17 cellular contexts compared by ENCODE assay signal in genomic region chr6:57198926-57199636, GRCh38. TPM values are rescaled to one million over a fixed set of nuclear protein-coding genes. Genes with fewer than 3 reads are reported as not detected.
A peak's percentile ranks its signal among the peaks of the same experiment; 100 is the strongest.
DNase-seq lines count a peak whose midpoint lies in the region; ATAC-seq, FAIRE-seq and TF ChIP-seq lines count a peak whose summit lies in the region.
"Had no signal": no experiment of that assay in that cellular context is flagged by ENCODE, and none has a peak within 500 bp of the region (broad histone marks: within the 10 kb centered on the region; RNA-seq: fewer than 3 reads in every experiment).

No MANE protein-coding gene starts in this region.

- WGBS in GM12878 (ENCODE audit: insufficient coverage, insufficient replicate concordance, low lambda C conversion rate, missing lambda C conversion rate) = 81% methylated on average over 6 of the region's 6 CpGs

- H3K36me3 Mint-ChIP-seq in HFFc6 (ENCODE audit: low read depth) = peaks cover 30% of the 10 kb centered on the region; the same call in 1 of the 2 replicates
- H3K36me3 Mint-ChIP-seq in mesothelial cell of epicardium = peaks cover 3% of the 10 kb centered on the region

- CTCF ChIA-PET in AG04450 (lab: Charles Lee) = interaction anchor here (0.7 to 1.6 kb wide), 2 partner anchors 59 to 117 kb away, joined by 4 read pairs; no protein-coding TSS in a partner anchor
- CTCF ChIA-PET in GM12878 (lab: Yijun Ruan, JAX) = interaction anchor here (1.5 kb wide), 1 partner anchor 13 kb away, joined by 5 read pairs; no protein-coding TSS in a partner anchor

- no peaks in the 10 kb centered on the region; a peak in 1 of 4 replicates for H3K36me3 ChIP-seq in GM12878 (ENCODE audit: control insufficient read depth in 2 of 2, insufficient read depth in 2 of 2, low read length in 1 of 2)

- no peaks in the 10 kb centered on the region for H3K9me3 Mint-ChIP-seq in HFFc6
- no peaks in the 10 kb centered on the region for H3K9me3 Mint-ChIP-seq in mesothelial cell of epicardium
- H3K9me3 Mint-ChIP-seq: brain had no signal

- no peaks in the 10 kb centered on the region for H4K20me1 ChIP-seq in GM12878 (ENCODE audit: control insufficient read depth, insufficient read depth)

- DNase-seq in AG04450 (ENCODE audit: low read depth, low spot score) (no peak), HFFc6 (no peak), GM12878 (ENCODE audit: low read depth, low spot score) (no peak), mesothelial cell of epicardium (ENCODE audit: low spot score in 2 of 2, unreplicated experiment in 2 of 2) (no peak), germinal center (ENCODE audit: low spot score) (no peak), NCI-H526 treated with DMSO at 0.1 percent for 48 hours (lab: John Stamatoyannopoulos, UW) (no peak), DMS153 (lab: John Stamatoyannopoulos, UW) (no peak)
- DNase-seq in stimulated activated CD4-positive, alpha-beta T cell treated with anti-CD3 and anti-CD28 coated beads, Interleukin-4, amount 100 ng/mL, for 24 hours = no peak
- DNase-seq: activated CD8-positive, alpha-beta memory T cell treated with anti-CD3 and anti-CD28 coated beads, Interleukin-2, amount 10 ng/mL, durations not matched to agents 7 days and 5 days; activated naive CD4-positive, alpha-beta T cell treated with Interleukin-2 at 50 U/mL for 16 hours; effector CD4-positive, alpha-beta T cell; MM.1S; NCI-H2081 treated with DMSO at 0.1 percent for 48 hours; nucleus accumbens; small intestine; stimulated activated naive CD8-positive, alpha-beta T cell treated with anti-CD3 and anti-CD28 coated beads, Interleukin-15, Interleukin-2, amounts not matched to agents 100 U/mL and 50 U/mL, for 24 hours had no signal

- H3K4me3 ChIP-seq in AG04450 (ENCODE audit: low read depth, low read length) (no peak overlapping the region), GM12878 (no peak overlapping the region)

- SMC1A ChIA-PET in GM12878 (lab: Charles Lee; ENCODE audit: uncharacterized antibody, unreplicated experiment) = interaction anchor here (0.5 to 1.0 kb wide), 5 partner anchors 8 to 207 kb away, joined by 3 to 6 read pairs (median 3); no protein-coding TSS in a partner anchor

- peaks cover 34% of the 10 kb centered on the region for H3K4me1 Mint-ChIP-seq in HFFc6 (ENCODE audit: low read depth)
- peaks cover 8% of the 10 kb centered on the region for H3K4me1 Mint-ChIP-seq in mesothelial cell of epicardium
- H3K4me1 Mint-ChIP-seq: activated CD8-positive, alpha-beta memory T cell treated with anti-CD3 and anti-CD28 coated beads, Interleukin-2, amount 10 ng/mL, durations not matched to agents 7 days and 5 days had no signal

- H3K27me3 Mint-ChIP-seq in HFFc6 (ENCODE audit: insufficient read depth) = no peaks in the 10 kb centered on the region
- no peaks in the 10 kb centered on the region for H3K27me3 Mint-ChIP-seq in mesothelial cell of epicardium (ENCODE audit: low read depth)
- H3K27me3 Mint-ChIP-seq: activated CD8-positive, alpha-beta memory T cell treated with anti-CD3 and anti-CD28 coated beads, Interleukin-2, amount 10 ng/mL, durations not matched to agents 7 days and 5 days; brain had no signal

- H3K4me1 ChIP-seq in GM12878 (ENCODE audit: control insufficient read depth, insufficient read depth, low read length) = no peaks in the 10 kb centered on the region

- RAD21 ChIA-PET in GM12878 (lab: Charles Lee; ENCODE audit: unreplicated experiment) = interaction anchor here (1.2 kb wide), 1 partner anchor 8 kb away, joined by 3 read pairs; no protein-coding TSS in a partner anchor

- H3K27me3 ChIP-seq in AG04450 (ENCODE audit: control insufficient read depth, insufficient read depth, low read length) (no peaks in the 10 kb centered on the region), GM12878 (replicated peaks in 1 of 2; ENCODE audit: control insufficient read depth in 2 of 2, insufficient read depth in 2 of 2, low read length in 1 of 2) (no peaks in the 10 kb centered on the region)

- H3K4me3 Mint-ChIP-seq in HFFc6 (no peak overlapping the region), mesothelial cell of epicardium (no peak overlapping the region)
- H3K4me3 Mint-ChIP-seq: activated CD8-positive, alpha-beta memory T cell treated with anti-CD3 and anti-CD28 coated beads, Interleukin-2, amount 10 ng/mL, durations not matched to agents 7 days and 5 days; brain had no signal

- POLR2A ChIA-PET in AG04450 (lab: Yijun Ruan, JAX) = interaction anchor here (0.9 to 1.3 kb wide), 2 partner anchors 23 to 116 kb away, joined by 3 to 4 read pairs; partner anchors contain the start of gene RAB23
- POLR2A ChIA-PET in GM12878 (lab: Charles Lee) = interaction anchor here (0.6 to 1.0 kb wide), 2 partner anchors 9 to 14 kb away, joined by 3 to 4 read pairs; no protein-coding TSS in a partner anchor

- H2AFZ ChIP-seq in GM12878 (ENCODE audit: control insufficient read depth, low read depth, low read length) = no peak overlapping the region

- no peak overlapping the region for H3K9ac ChIP-seq in GM12878 (ENCODE audit: control insufficient read depth, insufficient read depth, low read length)

- no peak overlapping the region for H3K4me2 ChIP-seq in GM12878 (ENCODE audit: control insufficient read depth, insufficient read depth)

- no peak for TF ChIP-seq EP300 in GM12878 (IDR thresholded peaks at IDR 0.05; ENCODE audit: borderline replicate concordance in 1 of 2, control insufficient read depth in 1 of 2, low read depth in 2 of 2, low read length in 2 of 2)

- H3K9me3 ChIP-seq in AG04450 (ENCODE audit: control insufficient read depth, insufficient read depth, low read length) (no peaks in the 10 kb centered on the region), GM12878 (replicated peaks; ENCODE audit: control insufficient read depth, insufficient read depth, low read length) (no peaks in the 10 kb centered on the region)

- TF ChIP-seq RAD21 in GM12878 (IDR thresholded peaks at IDR 0.05; ENCODE audit: insufficient read depth, low read depth, low read length) = no peak

- H3K27ac Mint-ChIP-seq in HFFc6 (peak overlapping the region; percentile 27; the same call in 1 of the 2 replicates), mesothelial cell of epicardium (peak overlapping the region; percentile 30)
- H3K27ac Mint-ChIP-seq: activated CD8-positive, alpha-beta memory T cell treated with anti-CD3 and anti-CD28 coated beads, Interleukin-2, amount 10 ng/mL, durations not matched to agents 7 days and 5 days had no signal

- in situ Hi-C loops in GM12878 (cut with MboI) = no loop called here

- no TSS peak for BruUV-seq in GM12878 (replicated peaks; lab: Mats Ljungman, UMichigan)

- H3K27ac ChIP-seq in AG04450 (ENCODE audit: low read depth, low read length) (peak overlapping the region; percentile 33), GM12878 (ENCODE audit: control insufficient read depth, insufficient read depth) (no peak overlapping the region)

- intact Hi-C loops in GM12878 (cut with micrococcal nuclease; ENCODE audit: unreplicated experiment) = no loop called here

- peak; percentile 17; the same call in 1 of the 3 replicates for ATAC-seq in GM12878
- ATAC-seq: activated CD8-positive, alpha-beta memory T cell treated with anti-CD3 and anti-CD28 coated beads, Interleukin-2, amount 10 ng/mL, durations not matched to agents 7 days and 5 days; stimulated activated naive CD8-positive, alpha-beta T cell treated with anti-CD3 and anti-CD28 coated beads, Interleukin-15, Interleukin-2, amounts not matched to agents 100 U/mL and 50 U/mL, for 24 hours had no signal

- no peak for FAIRE-seq in GM12878 (lab: Jason Lieb, UNC)
- FAIRE-seq: small intestine had no signal

- H3K79me2 ChIP-seq in GM12878 (ENCODE audit: control insufficient read depth, insufficient read depth, low read length) = no peaks in the 10 kb centered on the region

- no peak for TF ChIP-seq POLR2A in GM12878 (IDR thresholded peaks at IDR 0.05; ENCODE audit: low read depth, low read length)

- TF ChIP-seq CTCF in AG04450 (IDR thresholded peaks at IDR 0.05; ENCODE audit: low read depth, low read length) (no peak), HFFc6 (IDR thresholded peaks at IDR 0.05) (no peak), GM12878 (IDR thresholded peaks at IDR 0.05 in 2 of 3, conservative IDR thresholded peaks at IDR 0.05 in 1 of 3; ENCODE audit: control insufficient read depth in 2 of 3, extremely low read depth in 1 of 3, insufficient read depth in 1 of 3, low read depth in 3 of 3, low read length in 3 of 3) (no peak), mesothelial cell of epicardium (IDR thresholded peaks at IDR 0.05; ENCODE audit: unreplicated experiment) (no peak)

RNA-seq across cellular contexts. Expression of gene RAB23, which starts 23.0 kb away (rescaled TPM):
- polyA plus RNA-seq in AG04450 (2011; rRNA removed) (45.2 and 62.1 TPM in 2 replicates), GM12878 (2011; rRNA removed) (6.0 and 10.0 TPM in 2 replicates), GM12878 (2014; fragmentation: Illumina TruSeq; extraction: Trizol) (4.9 and 8.0 TPM in 2 replicates), GM12878 (2014; fragmentation: Nextera tagmentation; extraction: Ambion mirVana) (1 to 10 TPM in 1 of 2 experiments, under 1 TPM in 1; 0.80 to 1.3 TPM), GM12878 (2014; rRNA removed) (2.3 and 3.0 TPM in 2 replicates), GM12878 (2016; fragmentation: Nextera tagmentation; extraction: Ambion mirVana) (1 to 10 TPM; 2.8 to 3.0 TPM)
- polyA minus RNA-seq in AG04450 (2011; rRNA and poly(A)+ RNA removed) = 13.1 and 27.5 TPM in 2 replicates
- 10 to 100 TPM; 23.1 to 30.3 (median 28.9) TPM for total RNA-seq in HFFc6 (2021; fragmentation: NEBNext Ultra II Directional; extraction: Animal tissue kit (Norgen Biotek cat#: 25700))
- total RNA-seq in GM12878 (2013; cell fraction: nucleolus; rRNA removed) = 4.0 and 4.5 TPM in 2 replicates
- total RNA-seq in GM12878 (2014; rRNA removed) (4.0 and 4.5 TPM in 2 replicates), GM12878 (2014; rRNA removed; fragmentation: Illumina TruSeq; extraction: Trizol) (4.7 and 4.9 TPM in 2 replicates), GM12878 (2021) (3.2 and 3.6 TPM in 2 replicates), mesothelial cell of epicardium (15.2 to 16.8 TPM (median 16.1 TPM) in 3 replicates)
- polyA plus RNA-seq in GM12878 (2011; ENCODE audit: low read depth) = 0.38 TPM
- 1.4 and 2.0 TPM in 2 replicates for polyA plus RNA-seq in GM12878 (2011; cell fraction: cytosol; rRNA removed)
- polyA plus RNA-seq in GM12878 (2011; cell fraction: nucleus; rRNA removed) = 2.3 and 2.7 TPM in 2 replicates
- 0.66 and 1.7 TPM in 2 replicates for polyA plus RNA-seq in GM12878 (2012)
- polyA minus RNA-seq in GM12878 (2011; rRNA and poly(A)+ RNA removed) = 2.4 and 3.7 TPM in 2 replicates
- 1.9 and 3.0 TPM in 2 replicates for polyA minus RNA-seq in GM12878 (2011; cell fraction: cytosol; rRNA and poly(A)+ RNA removed)
- 1.8 and 3.4 TPM in 2 replicates for polyA minus RNA-seq in GM12878 (2011; cell fraction: nucleus; rRNA and poly(A)+ RNA removed)

RNA-seq across cellular contexts. Expression of gene BAG2, which starts 27.0 kb away (rescaled TPM):
- polyA plus RNA-seq in AG04450 (2011; rRNA removed) (29.0 and 43.4 TPM in 2 replicates), GM12878 (2011; rRNA removed) (8.3 and 11.5 TPM in 2 replicates), GM12878 (2014; fragmentation: Illumina TruSeq; extraction: Trizol) (8.8 and 10.1 TPM in 2 replicates), GM12878 (2014; fragmentation: Nextera tagmentation; extraction: Ambion mirVana) (10 to 100 TPM in 1 of 2 experiments, 1 to 10 TPM in 1; 8.9 to 10.8 TPM), GM12878 (2014; rRNA removed) (7.1 and 7.7 TPM in 2 replicates), GM12878 (2016; fragmentation: Nextera tagmentation; extraction: Ambion mirVana) (10 to 100 TPM; 16.1 to 17.6 TPM)
- polyA minus RNA-seq in AG04450 (2011; rRNA and poly(A)+ RNA removed) = 11.1 and 20.5 TPM in 2 replicates
- total RNA-seq in HFFc6 (2021; fragmentation: NEBNext Ultra II Directional; extraction: Animal tissue kit (Norgen Biotek cat#: 25700)) = 10 to 100 TPM; 26.2 to 31.6 (median 28.3) TPM
- 17.6 and 19.4 TPM in 2 replicates for total RNA-seq in GM12878 (2013; cell fraction: nucleolus; rRNA removed)
- total RNA-seq in GM12878 (2014; rRNA removed) (7.9 and 9.4 TPM in 2 replicates), GM12878 (2014; rRNA removed; fragmentation: Illumina TruSeq; extraction: Trizol) (10.9 and 11.8 TPM in 2 replicates), GM12878 (2021) (8.8 and 9.2 TPM in 2 replicates), mesothelial cell of epicardium (4.5 to 5.4 TPM (median 5.0 TPM) in 3 replicates)
- 1.7 TPM for polyA plus RNA-seq in GM12878 (2011; ENCODE audit: low read depth)
- polyA plus RNA-seq in GM12878 (2011; cell fraction: cytosol; rRNA removed) = 2.5 and 2.7 TPM in 2 replicates
- polyA plus RNA-seq in GM12878 (2011; cell fraction: nucleus; rRNA removed) = 2.4 and 3.0 TPM in 2 replicates
- 4.5 TPM in 2 replicates for polyA plus RNA-seq in GM12878 (2012)
- 3.3 and 4.5 TPM in 2 replicates for polyA minus RNA-seq in GM12878 (2011; rRNA and poly(A)+ RNA removed)
- 2.1 and 2.3 TPM in 2 replicates for polyA minus RNA-seq in GM12878 (2011; cell fraction: cytosol; rRNA and poly(A)+ RNA removed)
- 4.8 and 9.9 TPM in 2 replicates for polyA minus RNA-seq in GM12878 (2011; cell fraction: nucleus; rRNA and poly(A)+ RNA removed)
